1 cellular context compared by ENCODE assay signal in genomic region chr14:35435177-35435576, GRCh38.
TF ChIP-seq lines count a peak whose summit lies in the region.

No MANE protein-coding gene starts in this region.

TF ChIP-seq in K562, 482 proteins besides CTCF, POLR2A, EP300 and RAD21 (continued from another document):
- TF ChIP-seq ZNF398 (CRISPR knock-in tag; IDR thresholded peaks at IDR 0.05) (no peak), HMGXB4 (CRISPR knock-in tag; IDR thresholded peaks at IDR 0.05) (no peak), ZC3H8 (IDR thresholded peaks at IDR 0.05) (no peak), ZNF717 (CRISPR knock-in tag; IDR thresholded peaks at IDR 0.05) (no peak), PURB (CRISPR knock-in tag; IDR thresholded peaks at IDR 0.05; ENCODE audit: low read depth) (no peak), MTA3 (IDR thresholded peaks at IDR 0.05; ENCODE audit: borderline replicate concordance) (no peak), KHSRP (IDR thresholded peaks at IDR 0.05) (no peak), PATZ1 (CRISPR knock-in tag; IDR thresholded peaks at IDR 0.05; ENCODE audit: borderline replicate concordance) (no peak), DACH1 (IDR thresholded peaks at IDR 0.05; ENCODE audit: partially characterized antibody) (peak; percentile 29), ATF7 (IDR thresholded peaks at IDR 0.05) (no peak), TBL1XR1 (IDR thresholded peaks at IDR 0.05; ENCODE audit: low read length in 2 of 2) (no peak), ZBTB8A (IDR thresholded peaks at IDR 0.05; ENCODE audit: partially characterized antibody) (no peak)
TF ChIP-seq in K562: peak in this region for 20.
